1 cellular context compared by ENCODE assay signal in the genomic region with DNA sequence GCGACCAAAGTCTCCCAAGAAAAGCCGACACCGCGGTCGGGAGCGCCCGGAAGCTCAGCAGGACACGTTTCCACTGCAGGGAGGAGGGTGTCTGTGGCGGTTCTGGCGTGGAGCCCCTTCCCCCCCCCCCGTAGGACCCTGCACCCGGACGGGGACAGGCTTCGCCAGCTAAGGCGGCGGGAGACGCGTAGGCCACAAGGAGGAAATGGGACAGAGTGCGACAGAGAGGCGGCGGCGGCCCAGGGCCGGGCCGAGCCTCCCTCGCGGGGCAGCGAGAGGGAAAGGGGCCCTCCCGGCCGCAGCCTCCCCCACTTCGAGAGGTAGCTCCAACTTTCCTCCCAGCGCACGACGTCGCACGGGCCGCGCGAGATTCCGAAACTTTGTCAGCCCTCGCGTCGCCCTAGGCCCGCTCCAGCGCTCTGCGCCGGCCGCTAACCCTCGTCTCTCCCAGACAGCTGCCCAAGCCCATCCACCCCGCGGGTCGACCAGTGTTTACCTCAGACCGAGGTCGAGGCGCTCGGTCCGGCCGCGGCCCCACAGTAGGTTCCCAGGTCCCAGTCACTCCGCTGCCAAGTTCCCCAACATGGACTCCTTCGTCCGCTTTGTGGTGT.
A peak's percentile ranks its signal among the peaks of the same experiment; 100 is the strongest.
TF ChIP-seq lines count a peak whose summit lies in the region.

No MANE protein-coding gene starts in this region.

TF ChIP-seq in WTC11, 78 proteins besides CTCF, POLR2A, EP300 and RAD21 (continued from another document):
- TF ChIP-seq PRDM15 (CRISPR knock-in tag; IDR thresholded peaks at IDR 0.05) (peak; percentile 79), KAT7 (CRISPR knock-in tag; IDR thresholded peaks at IDR 0.05; ENCODE audit: borderline replicate concordance) (no peak), PRRX2 (CRISPR knock-in tag; IDR thresholded peaks at IDR 0.05) (no peak), JUN (CRISPR knock-in tag; IDR thresholded peaks at IDR 0.05) (peak; percentile 56; the same call in 1 of the 2 replicates), IRF1 (CRISPR knock-in tag; IDR thresholded peaks at IDR 0.05) (no peak), ARID4B (CRISPR knock-in tag; IDR thresholded peaks at IDR 0.05; ENCODE audit: borderline replicate concordance) (no peak), TP53 (CRISPR knock-in tag; IDR thresholded peaks at IDR 0.05) (no peak), IRF2 (CRISPR knock-in tag; IDR thresholded peaks at IDR 0.05; ENCODE audit: borderline replicate concordance, low read depth) (no peak), NR1H2 (CRISPR knock-in tag; IDR thresholded peaks at IDR 0.05) (no peak), EMX1 (CRISPR knock-in tag; IDR thresholded peaks at IDR 0.05) (0 out of 2 replicates have a peak, but pooled peaks have one; percentile 49)
- TF ChIP-seq, protein P1, sequence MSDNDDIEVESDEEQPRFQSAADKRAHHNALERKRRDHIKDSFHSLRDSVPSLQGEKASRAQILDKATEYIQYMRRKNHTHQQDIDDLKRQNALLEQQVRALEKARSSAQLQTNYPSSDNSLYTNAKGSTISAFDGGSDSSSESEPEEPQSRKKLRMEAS (CRISPR knock-in tag; IDR thresholded peaks at IDR 0.05): peak; percentile 4; the same call in 1 of the 2 replicates
